2 cellular contexts compared by ENCODE assay signal in the genomic region with DNA sequence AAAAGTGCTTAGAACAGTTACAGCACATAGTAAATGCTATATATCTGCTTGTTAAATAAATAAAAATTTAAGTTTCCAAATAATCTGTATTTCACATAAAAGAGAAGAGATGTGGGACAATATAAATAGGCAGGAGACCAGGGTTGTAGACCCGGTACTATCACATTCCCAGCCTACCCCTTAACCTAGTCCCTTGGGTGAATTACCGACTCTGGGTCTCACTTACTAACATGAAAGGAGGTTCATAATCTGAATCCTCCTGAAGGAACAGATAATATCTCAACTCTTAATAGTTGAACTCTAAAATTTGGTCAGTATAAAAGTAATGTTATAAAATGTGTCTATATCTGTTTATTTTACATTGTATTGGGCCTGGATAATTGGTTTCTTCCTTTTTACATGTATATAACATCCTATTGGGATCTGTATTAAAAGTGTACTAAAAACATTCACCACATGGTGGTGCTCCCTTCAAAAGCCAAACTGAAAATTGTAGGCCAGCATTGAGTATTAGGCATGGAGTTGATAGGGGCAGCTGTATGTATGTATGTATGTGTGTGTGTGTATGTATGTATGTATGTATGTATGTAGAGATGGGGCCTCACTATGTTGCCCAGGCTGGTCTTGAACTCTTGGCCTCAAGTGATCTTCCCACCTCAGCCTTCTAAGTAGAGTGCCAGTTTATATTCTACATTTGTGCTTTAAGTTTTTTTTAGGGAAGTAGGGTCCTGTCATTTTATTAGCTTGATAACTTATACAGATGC.
TF ChIP-seq lines count a peak whose summit lies in the region.

No MANE protein-coding gene starts in this region.

TF ChIP-seq in HEK293, 187 proteins besides CTCF, POLR2A, EP300 and RAD21 (continues in another document):
- TF ChIP-seq PRDM10 (tag by site-specific recombination; IDR thresholded peaks at IDR 0.05), result peak; percentile 62
- TF ChIP-seq ZBTB11 (tag by site-specific recombination; conservative IDR thresholded peaks at IDR 0.05; ENCODE audit: low read depth), result no peak
- 0 out of 2 replicates have a peak, but pooled peaks have one; percentile 21 for TF ChIP-seq ZNF660 (tag by site-specific recombination; IDR thresholded peaks at IDR 0.05)
- 0 out of 2 replicates have a peak, but pooled peaks have one; percentile 14 for TF ChIP-seq ZNF18 (tag by site-specific recombination; IDR thresholded peaks at IDR 0.05)
- TF ChIP-seq REST (tag by site-specific recombination; IDR thresholded peaks at IDR 0.05), result no peak
- TF ChIP-seq PRDM1 (tag by site-specific recombination; IDR thresholded peaks at IDR 0.05), result no peak
- TF ChIP-seq ZFP41 (tag by site-specific recombination; IDR thresholded peaks at IDR 0.05; ENCODE audit: borderline replicate concordance), result no peak
- TF ChIP-seq ZSCAN23 (tag by site-specific recombination; IDR thresholded peaks at IDR 0.05), result no peak

TF ChIP-seq in K562, 482 proteins besides CTCF, POLR2A, EP300 and RAD21 (continued from another document):
- TF ChIP-seq STAT6 (CRISPR knock-in tag; IDR thresholded peaks at IDR 0.05) (peak; percentile 97; the same call in 1 of the 2 replicates), EZH2 (IDR thresholded peaks at IDR 0.05; ENCODE audit: borderline replicate concordance, low read depth, low read length) (no peak), MLX (CRISPR knock-in tag; conservative IDR thresholded peaks at IDR 0.05) (peak in 1 of 2 experiments; percentile 87; a peak in 1 of 4 replicates)
- TF ChIP-seq, protein P1, sequence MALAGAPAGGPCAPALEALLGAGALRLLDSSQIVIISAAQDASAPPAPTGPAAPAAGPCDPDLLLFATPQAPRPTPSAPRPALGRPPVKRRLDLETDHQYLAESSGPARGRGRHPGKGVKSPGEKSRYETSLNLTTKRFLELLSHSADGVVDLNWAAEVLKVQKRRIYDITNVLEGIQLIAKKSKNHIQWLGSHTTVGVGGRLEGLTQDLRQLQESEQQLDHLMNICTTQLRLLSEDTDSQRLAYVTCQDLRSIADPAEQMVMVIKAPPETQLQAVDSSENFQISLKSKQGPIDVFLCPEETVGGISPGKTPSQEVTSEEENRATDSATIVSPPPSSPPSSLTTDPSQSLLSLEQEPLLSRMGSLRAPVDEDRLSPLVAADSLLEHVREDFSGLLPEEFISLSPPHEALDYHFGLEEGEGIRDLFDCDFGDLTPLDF (CRISPR knock-in tag; IDR thresholded peaks at IDR 0.05), result peak; percentile 77; the same call in 1 of the 2 replicates
TF ChIP-seq in K562: peak in this region for 5.
